ENCODE assay signal across 2 cellular contexts in genomic region chr19:48671456-48671995, GRCh38.
TF ChIP-seq lines count a peak whose summit lies in the region.

No MANE protein-coding gene starts in this region.

TF ChIP-seq in IMR-90, 13 proteins besides CTCF, POLR2A, EP300 and RAD21:
- no peak for TF ChIP-seq CHD1 (IDR thresholded peaks at IDR 0.05; ENCODE audit: low read depth, low read length)
- TF ChIP-seq MAFK (IDR thresholded peaks at IDR 0.05; ENCODE audit: low read depth, low read length) = no peak
- TF ChIP-seq RCOR1 (IDR thresholded peaks at IDR 0.05; ENCODE audit: insufficient replicate concordance, low read length) = no peak
- TF ChIP-seq BHLHE40 (IDR thresholded peaks at IDR 0.05; ENCODE audit: low read depth, low read length) = no peak
- no peak for TF ChIP-seq RFX5 (IDR thresholded peaks at IDR 0.05; ENCODE audit: low read depth, low read length)
- no peak for TF ChIP-seq SMC3 (IDR thresholded peaks at IDR 0.05; ENCODE audit: low read depth, low read length)
- TF ChIP-seq ELK1 (IDR thresholded peaks at IDR 0.05; ENCODE audit: borderline replicate concordance, low read depth, low read length) = no peak
- TF ChIP-seq USF2 (IDR thresholded peaks at IDR 0.05; ENCODE audit: low read depth, low read length) = no peak
- TF ChIP-seq FOS (IDR thresholded peaks at IDR 0.05; ENCODE audit: low read depth, low read length) = no peak
- no peak for TF ChIP-seq MAZ (IDR thresholded peaks at IDR 0.05; ENCODE audit: borderline replicate concordance, low read depth, low read length)
- no peak for TF ChIP-seq CEBPB (IDR thresholded peaks at IDR 0.05; ENCODE audit: low read depth, low read length)
- TF ChIP-seq MXI1 (IDR thresholded peaks at IDR 0.05; ENCODE audit: borderline replicate concordance, low read depth, low read length) = no peak
- no peak for TF ChIP-seq NFE2L2 (IDR thresholded peaks at IDR 0.05; ENCODE audit: low read depth, low read length)

TF ChIP-seq in H1, 55 proteins besides CTCF, POLR2A, EP300 and RAD21:
- TF ChIP-seq NRF1 (IDR thresholded peaks at IDR 0.05; ENCODE audit: low read depth, low read length) (no peak), POLR2AphosphoS5 (IDR thresholded peaks at IDR 0.05; ENCODE audit: low read depth, low read length) (no peak), ASH2L (IDR thresholded peaks at IDR 0.05; ENCODE audit: low read length) (no peak), TCF12 (IDR thresholded peaks at IDR 0.05; ENCODE audit: low read depth, low read length) (no peak), KDM1A (IDR thresholded peaks at IDR 0.05; ENCODE audit: borderline replicate concordance, low read length) (no peak)
